1 cellular context compared by ENCODE assay signal in genomic region chr9:17065062-17065461, GRCh38.
TF ChIP-seq lines count a peak whose summit lies in the region.

No MANE protein-coding gene starts in this region.

TF ChIP-seq in IMR-90, 13 proteins besides CTCF, POLR2A, EP300 and RAD21 (continued from another document):
- TF ChIP-seq RFX5 (IDR thresholded peaks at IDR 0.05; ENCODE audit: low read depth, low read length) (no peak), MAZ (IDR thresholded peaks at IDR 0.05; ENCODE audit: borderline replicate concordance, low read depth, low read length) (no peak), MAFK (IDR thresholded peaks at IDR 0.05; ENCODE audit: low read depth, low read length) (no peak), BHLHE40 (IDR thresholded peaks at IDR 0.05; ENCODE audit: low read depth, low read length) (no peak), CHD1 (IDR thresholded peaks at IDR 0.05; ENCODE audit: low read depth, low read length) (no peak), RCOR1 (IDR thresholded peaks at IDR 0.05; ENCODE audit: insufficient replicate concordance, low read length) (no peak)
